In the genomic region with DNA sequence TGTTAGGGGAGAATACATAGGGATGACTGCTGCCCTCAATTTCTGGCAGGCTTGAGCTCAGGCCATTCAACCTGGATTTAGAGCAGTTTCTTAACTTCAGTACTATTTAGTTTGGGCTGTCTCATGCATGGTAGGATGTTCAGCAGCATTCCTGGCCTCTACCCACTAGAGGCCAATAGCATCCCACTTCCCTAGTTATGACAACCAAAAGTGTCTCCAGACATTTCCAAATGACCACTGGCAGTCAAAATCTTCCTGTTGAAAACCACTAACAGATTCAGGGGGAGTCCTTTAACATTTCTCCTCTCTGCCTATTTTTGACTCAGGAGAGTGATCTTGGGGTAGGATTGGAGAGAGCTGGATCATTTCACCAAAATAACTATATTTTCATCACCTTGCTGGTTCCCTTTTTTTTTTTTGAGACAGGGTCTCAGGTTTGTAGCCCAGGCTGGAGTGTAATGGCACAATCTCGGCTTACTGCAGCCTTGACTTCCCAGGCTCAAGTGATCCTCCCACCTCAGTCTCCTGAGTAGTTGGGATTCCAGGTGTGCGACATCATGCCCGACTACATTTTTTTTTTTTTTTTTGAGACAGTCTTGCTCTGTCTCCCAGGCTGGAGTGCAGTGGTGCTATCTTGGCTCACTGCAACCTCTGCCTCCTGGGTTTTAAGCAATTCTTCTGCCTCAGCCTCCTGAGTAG, we compare ENCODE assay signal across 17 cellular contexts. TPM values are rescaled to one million over a fixed set of nuclear protein-coding genes. Genes with fewer than 3 reads are reported as not detected.
DNase-seq lines count a peak whose midpoint lies in the region; ATAC-seq and TF ChIP-seq lines count a peak whose summit lies in the region.
"Had no signal": no experiment of that assay in that cellular context is flagged by ENCODE, and none has a peak within 500 bp of the region (broad histone marks: within the 10 kb centered on the region; RNA-seq: fewer than 3 reads in every experiment).

No MANE protein-coding gene starts in this region.

- CTCF ChIA-PET in PC-9 (lab: Charles Lee): no interaction called here
- CTCF ChIA-PET in Calu3 (lab: Charles Lee): interaction anchor here (0.7 kb wide), 2 partner anchors 337 to 688 kb away, joined by 3 read pairs; no protein-coding TSS in a partner anchor

- H3K9me2 ChIP-seq in GM23338 (ENCODE audit: insufficient read depth) (peaks cover 13% of the 10 kb centered on the region; the same call in 1 of the 2 replicates), PC-9 (ENCODE audit: insufficient read depth) (no peaks in the 10 kb centered on the region)

- H2BK12ac ChIP-seq in trophoblast cell (ENCODE audit: low read length): peak overlapping the region; percentile 38

- WGBS in trophoblast cell (ENCODE audit: extremely low coverage, insufficient coverage, insufficient read length): no CpG with 5 or more reads among the region's 3 CpGs

- TF ChIP-seq CTCF in GM23338 (conservative IDR thresholded peaks at IDR 0.05; ENCODE audit: low read depth in 2 of 2): no peak
- no peak for TF ChIP-seq CTCF in PC-9 (conservative IDR thresholded peaks at IDR 0.05)
- no peak for TF ChIP-seq CTCF in epithelial cell of esophagus (IDR thresholded peaks at IDR 0.05; ENCODE audit: insufficient read depth, low read depth, low read length, missing control alignments)
- TF ChIP-seq CTCF in Calu3 (IDR thresholded peaks at IDR 0.05; ENCODE audit: unreplicated experiment): no peak

- H2AFZ ChIP-seq in GM23338 (no peak overlapping the region), PC-9 (no peak overlapping the region), trophoblast cell (ENCODE audit: insufficient read depth, low read length, poor library complexity) (no peak overlapping the region)

- H3K23ac ChIP-seq in trophoblast cell (ENCODE audit: low read length): peak overlapping the region; percentile 49

- H3K27me3 ChIP-seq in GM23338 (ENCODE audit: insufficient read depth): no peaks in the 10 kb centered on the region
- H3K27me3 ChIP-seq in PC-9 (ENCODE audit: insufficient read depth, low read depth): no peaks in the 10 kb centered on the region
- H3K27me3 ChIP-seq in trophoblast cell (ENCODE audit: insufficient read depth, low read length): no peaks in the 10 kb centered on the region

- H3K4ac ChIP-seq in trophoblast cell (ENCODE audit: low read depth, low read length): no peak overlapping the region

- no peak overlapping the region for H4K12ac ChIP-seq in trophoblast cell (ENCODE audit: low read depth, low read length)

- H3K27me3 Mint-ChIP-seq in GM23338 (ENCODE audit: insufficient read depth, low read depth, poor library complexity): no peaks in the 10 kb centered on the region
- H3K27me3 Mint-ChIP-seq in Calu3 (ENCODE audit: unreplicated experiment): no peaks in the 10 kb centered on the region
- H3K27me3 Mint-ChIP-seq in activated T-helper 2 cell treated with anti-CD3 and anti-CD28 coated beads, Interferon-gamma antibody, Interleukin-2, Interleukin-4, amounts not matched to agents 10 μg/mL and 5 μg/mL and 100 μg/mL, durations not matched to agents 14 hours and 24 hours and 36 hours (ENCODE audit: low read depth): peaks cover 15% of the 10 kb centered on the region
- H3K27me3 Mint-ChIP-seq: activated CD8-positive, alpha-beta memory T cell treated with anti-CD3 and anti-CD28 coated beads, Interleukin-2, amount 10 ng/mL, durations not matched to agents 7 days and 5 days; naive thymus-derived CD8-positive, alpha-beta T cell; T-cell had no signal

- H3K9me3 ChIP-seq in PC-9 (ENCODE audit: insufficient read depth, low read depth): no peaks in the 10 kb centered on the region
- no peaks in the 10 kb centered on the region for H3K9me3 ChIP-seq in trophoblast cell (ENCODE audit: insufficient read depth, low read depth, low read length)

- H3F3A ChIP-seq in GM23338 (replicated peaks; ENCODE audit: low read depth) (no peaks in the 10 kb centered on the region), PC-9 (ENCODE audit: insufficient read depth, low read depth) (peaks cover 14% of the 10 kb centered on the region; the same call in 1 of the 2 replicates)

- H3K36me3 ChIP-seq in GM23338 (ENCODE audit: insufficient read depth): no peaks in the 10 kb centered on the region
- H3K36me3 ChIP-seq in PC-9 (ENCODE audit: low read depth): no peaks in the 10 kb centered on the region
- peaks cover 0 to 2% of the 10 kb centered on the region in 2 experiments for H3K36me3 ChIP-seq in trophoblast cell (ENCODE audit: control insufficient read depth in 1 of 2, insufficient read depth in 2 of 2, low read length in 2 of 2)

- peak; percentile 24 for DNase-seq in GM23338 (ENCODE audit: low spot score)
- peak; percentile 32 to 62 for DNase-seq in PC-9
- DNase-seq in epithelial cell of esophagus (ENCODE audit: low read depth): peak; percentile 42
- DNase-seq in trophoblast cell: peak in 1 of 2 donors; percentile 48
- no peak for DNase-seq in NCI-H1048 (lab: John Stamatoyannopoulos, UW)
- no peak for DNase-seq in Calu3
- no peak for DNase-seq in activated T-helper 2 cell treated with anti-CD3 and anti-CD28 coated beads, Interferon-gamma antibody, Interleukin-2, Interleukin-4, amounts not matched to agents 10 μg/mL and 5 μg/mL and 100 μg/mL, durations not matched to agents 14 hours and 24 hours and 36 hours (ENCODE audit: low spot score)
- DNase-seq: activated CD4-positive, CD25-positive, alpha-beta regulatory T cell; activated CD8-positive, alpha-beta memory T cell treated with anti-CD3 and anti-CD28 coated beads, Interleukin-2, amount 10 ng/mL, durations not matched to agents 7 days and 5 days; activated naive CD4-positive, alpha-beta T cell; DMS79 treated with DMSO at 0.1 percent for 48 hours; GOT3; left ventricle myocardium superior; naive thymus-derived CD8-positive, alpha-beta T cell; NCI-H2081 treated with DMSO at 0.1 percent for 48 hours; T-cell had no signal

- BruUV-seq in PC-9 (replicated peaks; lab: Mats Ljungman, UMichigan) (no TSS peak), Calu3 (replicated peaks; lab: Mats Ljungman, UMichigan) (no TSS peak)

- H3K79me1 ChIP-seq in trophoblast cell (ENCODE audit: low read length): peaks cover 2% of the 10 kb centered on the region

- H3K4me3 ChIP-seq in GM23338 (no peak overlapping the region), PC-9 (no peak overlapping the region), epithelial cell of esophagus (ENCODE audit: low read length) (no peak overlapping the region), trophoblast cell (ENCODE audit: low read depth, low read length) (no peak overlapping the region)

- H3K4me1 ChIP-seq in GM23338 (ENCODE audit: insufficient read depth) (peaks cover 23% of the 10 kb centered on the region), PC-9 (replicated peaks; ENCODE audit: insufficient read depth) (peaks cover 7% of the 10 kb centered on the region), trophoblast cell (ENCODE audit: control insufficient read depth in 1 of 2, insufficient read depth in 2 of 2, low read length in 2 of 2) (peaks cover 12 to 13% of the 10 kb centered on the region in 2 experiments)

- H2BK120ac ChIP-seq in trophoblast cell (ENCODE audit: insufficient read depth, low read length, poor library complexity): peak overlapping the region; percentile 56

- H3K4me2 ChIP-seq in GM23338: no peak overlapping the region
- H3K4me2 ChIP-seq in PC-9: peak overlapping the region; percentile 42
- peak overlapping the region; percentile 46 for H3K4me2 ChIP-seq in trophoblast cell (ENCODE audit: low read length)

- POLR2A ChIA-PET in PC-9 (lab: Charles Lee; ENCODE audit: unreplicated experiment): no interaction called here

- H3K4me1 Mint-ChIP-seq in GM23338: peaks cover 23% of the 10 kb centered on the region; the same call in 2 of the 3 replicates
- peaks cover 8% of the 10 kb centered on the region for H3K4me1 Mint-ChIP-seq in Calu3 (ENCODE audit: low read depth, unreplicated experiment)
- H3K4me1 Mint-ChIP-seq in activated T-helper 2 cell treated with anti-CD3 and anti-CD28 coated beads, Interferon-gamma antibody, Interleukin-2, Interleukin-4, amounts not matched to agents 10 μg/mL and 5 μg/mL and 100 μg/mL, durations not matched to agents 14 hours and 24 hours and 36 hours (ENCODE audit: low read depth): no peaks in the 10 kb centered on the region

- H2BK5ac ChIP-seq in trophoblast cell (ENCODE audit: low read depth, low read length, poor library complexity): no peak overlapping the region

- no peak overlapping the region for H4K8ac ChIP-seq in trophoblast cell (ENCODE audit: low read depth, low read length)

- no peak overlapping the region for H2AK5ac ChIP-seq in trophoblast cell (ENCODE audit: low read length)

- peak overlapping the region; percentile 55 for H3K14ac ChIP-seq in trophoblast cell (ENCODE audit: low read length)

- H3K4me3 Mint-ChIP-seq in GM23338 (no peak overlapping the region), Calu3 (ENCODE audit: low read depth, unreplicated experiment) (no peak overlapping the region)
- H3K4me3 Mint-ChIP-seq in activated T-helper 2 cell treated with anti-CD3 and anti-CD28 coated beads, Interferon-gamma antibody, Interleukin-2, Interleukin-4, amounts not matched to agents 10 μg/mL and 5 μg/mL and 100 μg/mL, durations not matched to agents 14 hours and 24 hours and 36 hours (ENCODE audit: low read depth): no peak overlapping the region
- H3K4me3 Mint-ChIP-seq: activated CD8-positive, alpha-beta memory T cell treated with anti-CD3 and anti-CD28 coated beads, Interleukin-2, amount 10 ng/mL, durations not matched to agents 7 days and 5 days; CD14-positive monocyte; T-cell had no signal

- H3K27ac ChIP-seq in GM23338 (ENCODE audit: low read depth) (peak overlapping the region; percentile 57; the same call in 1 of the 2 replicates), PC-9 (peak overlapping the region; percentile 41), trophoblast cell (ENCODE audit: low read depth, low read length) (peak overlapping the region; percentile 74)

- no peaks in the 10 kb centered on the region for H4K20me1 ChIP-seq in GM23338 (replicated peaks; ENCODE audit: insufficient read depth)
- no peaks in the 10 kb centered on the region for H4K20me1 ChIP-seq in PC-9 (ENCODE audit: insufficient read depth)

- no peaks in the 10 kb centered on the region for H3K79me2 ChIP-seq in GM23338 (replicated peaks; ENCODE audit: insufficient read depth)
- no peaks in the 10 kb centered on the region for H3K79me2 ChIP-seq in PC-9 (ENCODE audit: low read depth)
- no peaks in the 10 kb centered on the region for H3K79me2 ChIP-seq in trophoblast cell (ENCODE audit: control insufficient read depth, insufficient read depth, low read length, poor library complexity)

- peak; percentile 17; the same call in 2 of the 3 replicates for ATAC-seq in GM23338
- ATAC-seq: activated CD8-positive, alpha-beta memory T cell treated with anti-CD3 and anti-CD28 coated beads, Interleukin-2, amount 10 ng/mL, durations not matched to agents 7 days and 5 days; left ventricle myocardium superior; naive thymus-derived CD8-positive, alpha-beta T cell; T-cell had no signal

- no peak overlapping the region for H3K9ac ChIP-seq in trophoblast cell (ENCODE audit: low read length)

- intact Hi-C loops in PC-9 (cut with micrococcal nuclease; ENCODE audit: unreplicated experiment): no loop called here
- intact Hi-C loops in Calu3 (cut with micrococcal nuclease; ENCODE audit: unreplicated experiment): no loop called here
- intact Hi-C loops in activated T-helper 2 cell treated with anti-CD3 and anti-CD28 coated beads, Interferon-gamma antibody, Interleukin-2, Interleukin-4, amounts not matched to agents 10 μg/mL and 5 μg/mL and 100 μg/mL, durations not matched to agents 14 hours and 24 hours and 36 hours (cut with micrococcal nuclease): no loop called here

- H3K27ac Mint-ChIP-seq in GM23338 (no peak overlapping the region), Calu3 (ENCODE audit: unreplicated experiment) (no peak overlapping the region)
- H3K27ac Mint-ChIP-seq in activated T-helper 2 cell treated with anti-CD3 and anti-CD28 coated beads, Interferon-gamma antibody, Interleukin-2, Interleukin-4, amounts not matched to agents 10 μg/mL and 5 μg/mL and 100 μg/mL, durations not matched to agents 14 hours and 24 hours and 36 hours: no peak overlapping the region
- H3K27ac Mint-ChIP-seq: activated CD8-positive, alpha-beta memory T cell treated with anti-CD3 and anti-CD28 coated beads, Interleukin-2, amount 10 ng/mL, durations not matched to agents 7 days and 5 days; T-cell had no signal

- H3K36me3 Mint-ChIP-seq in GM23338 (ENCODE audit: low read depth): no peaks in the 10 kb centered on the region
- no peaks in the 10 kb centered on the region for H3K36me3 Mint-ChIP-seq in Calu3 (ENCODE audit: insufficient read depth, unreplicated experiment)
- H3K36me3 Mint-ChIP-seq in activated T-helper 2 cell treated with anti-CD3 and anti-CD28 coated beads, Interferon-gamma antibody, Interleukin-2, Interleukin-4, amounts not matched to agents 10 μg/mL and 5 μg/mL and 100 μg/mL, durations not matched to agents 14 hours and 24 hours and 36 hours (ENCODE audit: low read depth): no peaks in the 10 kb centered on the region
- H3K36me3 Mint-ChIP-seq: activated CD8-positive, alpha-beta memory T cell treated with anti-CD3 and anti-CD28 coated beads, Interleukin-2, amount 10 ng/mL, durations not matched to agents 7 days and 5 days; naive thymus-derived CD8-positive, alpha-beta T cell; T-cell had no signal

- peak overlapping the region; percentile 23 for H4K91ac ChIP-seq in trophoblast cell (ENCODE audit: low read depth, low read length)

- H3K18ac ChIP-seq in trophoblast cell (ENCODE audit: low read length): no peak overlapping the region

- H3K9me3 Mint-ChIP-seq in GM23338: no peaks in the 10 kb centered on the region
- no peaks in the 10 kb centered on the region for H3K9me3 Mint-ChIP-seq in Calu3 (ENCODE audit: low read depth, unreplicated experiment)
- no peaks in the 10 kb centered on the region for H3K9me3 Mint-ChIP-seq in activated T-helper 2 cell treated with anti-CD3 and anti-CD28 coated beads, Interferon-gamma antibody, Interleukin-2, Interleukin-4, amounts not matched to agents 10 μg/mL and 5 μg/mL and 100 μg/mL, durations not matched to agents 14 hours and 24 hours and 36 hours
- H3K9me3 Mint-ChIP-seq: naive thymus-derived CD8-positive, alpha-beta T cell; T-cell had no signal

RNA-seq across cellular contexts. Expression of a gene that starts 8.7 kb away (rescaled TPM):
- total RNA-seq in GM23338 (2014; rRNA removed; shearing (Covaris generic)): 0.21 TPM in 1 of 2 replicates, not detected in the other
- not detected in 2 replicates for polyA plus RNA-seq in GM23338 (2016; fragmentation: Nextera tagmentation; extraction: Ambion mirVana)
- 0.52 and 0.63 TPM in 2 replicates for total RNA-seq in PC-9 (2021)
- 0.04 TPM in 1 of 2 replicates, not detected in the other for polyA plus RNA-seq in trophoblast cell (2013)
- not detected in 2 replicates for total RNA-seq in Calu3 (2022)
- 0.18 TPM in 1 of 2 replicates, not detected in the other for total RNA-seq in activated T-helper 2 cell treated with anti-CD3 and anti-CD28 coated beads, Interferon-gamma antibody, Interleukin-2, Interleukin-4, amounts not matched to agents 10 μg/mL and 5 μg/mL and 100 μg/mL, durations not matched to agents 14 hours and 24 hours and 36 hours
- total RNA-seq: activated CD8-positive, alpha-beta memory T cell treated with anti-CD3 and anti-CD28 coated beads, Interleukin-2, amount 10 ng/mL, durations not matched to agents 7 days and 5 days; left ventricle myocardium superior; naive thymus-derived CD8-positive, alpha-beta T cell; T-cell had no signal
- polyA plus RNA-seq: CD14-positive monocyte; naive thymus-derived CD8-positive, alpha-beta T cell had no signal

RNA-seq across cellular contexts. Expression of a gene that starts 8.9 kb away (rescaled TPM):
- 58.6 and 62.1 TPM in 2 replicates for total RNA-seq in GM23338 (2014; rRNA removed; shearing (Covaris generic))
- 23.1 and 24.5 TPM in 2 replicates for polyA plus RNA-seq in GM23338 (2016; fragmentation: Nextera tagmentation; extraction: Ambion mirVana)
- total RNA-seq in PC-9 (2021): 66.7 and 78.6 TPM in 2 replicates
- 31.5 and 36.1 TPM in 2 replicates for polyA plus RNA-seq in trophoblast cell (2013)
- 34.0 and 54.6 TPM in 2 replicates for total RNA-seq in Calu3 (2022)
- 77.5 and 78.4 TPM in 2 replicates for total RNA-seq in activated T-helper 2 cell treated with anti-CD3 and anti-CD28 coated beads, Interferon-gamma antibody, Interleukin-2, Interleukin-4, amounts not matched to agents 10 μg/mL and 5 μg/mL and 100 μg/mL, durations not matched to agents 14 hours and 24 hours and 36 hours

RNA-seq across cellular contexts. Expression of a gene that starts 45.1 kb away (rescaled TPM):
- total RNA-seq in GM23338 (2014; rRNA removed; shearing (Covaris generic)): 8.6 and 12.8 TPM in 2 replicates
- polyA plus RNA-seq in GM23338 (2016; fragmentation: Nextera tagmentation; extraction: Ambion mirVana): 12.9 and 17.3 TPM in 2 replicates
- total RNA-seq in PC-9 (2021) (38.8 and 52.0 TPM in 2 replicates), Calu3 (2022) (12.6 and 13.6 TPM in 2 replicates)
- 7.8 and 8.6 TPM in 2 replicates for polyA plus RNA-seq in trophoblast cell (2013)
- 13.6 and 13.9 TPM in 2 replicates for total RNA-seq in activated T-helper 2 cell treated with anti-CD3 and anti-CD28 coated beads, Interferon-gamma antibody, Interleukin-2, Interleukin-4, amounts not matched to agents 10 μg/mL and 5 μg/mL and 100 μg/mL, durations not matched to agents 14 hours and 24 hours and 36 hours

RNA-seq across cellular contexts. Expression of a gene that starts 57.1 kb away (rescaled TPM):
- total RNA-seq in GM23338 (2014; rRNA removed; shearing (Covaris generic)): 8.9 and 20.3 TPM in 2 replicates
- polyA plus RNA-seq in GM23338 (2016; fragmentation: Nextera tagmentation; extraction: Ambion mirVana): 12.1 and 16.0 TPM in 2 replicates
- total RNA-seq in PC-9 (2021) (9.3 and 10.2 TPM in 2 replicates), Calu3 (2022) (2.5 and 3.2 TPM in 2 replicates)
- 7.6 and 7.7 TPM in 2 replicates for polyA plus RNA-seq in trophoblast cell (2013)
- total RNA-seq in activated T-helper 2 cell treated with anti-CD3 and anti-CD28 coated beads, Interferon-gamma antibody, Interleukin-2, Interleukin-4, amounts not matched to agents 10 μg/mL and 5 μg/mL and 100 μg/mL, durations not matched to agents 14 hours and 24 hours and 36 hours: 30.1 and 32.3 TPM in 2 replicates

Comparison
In these comparisons a context has a peak if more than half of its experiments do, and no peak if none do; other contexts are left out.
1. DNase-seq: peak in GM23338 (single experiment), PC-9 (2 of 2) and epithelial cell of esophagus (single experiment); none in NCI-H1048 (single experiment), Calu3 (single experiment) and activated T-helper 2 cell treated with anti-CD3 and anti-CD28 coated beads, Interferon-gamma antibody, Interleukin-2, Interleukin-4, amounts not matched to agents 10 μg/mL and 5 μg/mL and 100 μg/mL, durations not matched to agents 14 hours and 24 hours and 36 hours (single experiment).
2. Peak in every context shown above with its lines, with median percentiles within 50 percentile points of each other: H3K27ac ChIP-seq.